11 cellular contexts compared by ENCODE assay signal in genomic region chr9:115198018-115198417, GRCh38.
DNase-seq lines count a peak whose midpoint lies in the region; ATAC-seq, FAIRE-seq and TF ChIP-seq lines count a peak whose summit lies in the region.
"Had no signal": no experiment of that assay in that cellular context is flagged by ENCODE, and none has a peak within 500 bp of the region (broad histone marks: within the 10 kb centered on the region; RNA-seq: fewer than 3 reads in every experiment).

No MANE protein-coding gene starts in this region.

- no peaks in the 10 kb centered on the region for H3K36me3 ChIP-seq in adipocyte (ENCODE audit: control insufficient read depth, insufficient read depth, low read length, severe bottlenecking)
- no peaks in the 10 kb centered on the region for H3K36me3 ChIP-seq in kidney (ENCODE audit: control insufficient read depth in 1 of 2, insufficient read depth in 2 of 2, low read length in 2 of 2)
- no peaks in the 10 kb centered on the region for H3K36me3 ChIP-seq in upper lobe of left lung
- H3K36me3 ChIP-seq: thyroid gland had no signal

- FAIRE-seq in kidney (lab: Jason Lieb, UNC) = no peak

- WGBS in upper lobe of left lung, 2 donors = 34 to 63% methylated on average over 4 of the region's 4 CpGs

- intact Hi-C loops in kidney (cut with DNase I) = no loop called here

- H3K9me3 ChIP-seq in adipocyte (ENCODE audit: control insufficient read depth, low read length) = no peaks in the 10 kb centered on the region
- H3K9me3 ChIP-seq in kidney (ENCODE audit: control insufficient read depth in 1 of 2, low read length in 2 of 2) = no peaks in the 10 kb centered on the region
- no peaks in the 10 kb centered on the region for H3K9me3 ChIP-seq in upper lobe of left lung
- H3K9me3 ChIP-seq: thyroid gland had no signal

- H3K27me3 ChIP-seq in adipocyte (replicated peaks; ENCODE audit: control insufficient read depth, insufficient read depth, low read length) (no peaks in the 10 kb centered on the region), upper lobe of left lung (no peaks in the 10 kb centered on the region)
- H3K27me3 ChIP-seq: thyroid gland had no signal

- no peak overlapping the region for H3K27ac ChIP-seq in kidney (ENCODE audit: low read depth in 2 of 2, low read length in 2 of 2)
- H3K27ac ChIP-seq in upper lobe of left lung = no peak overlapping the region
- H3K27ac ChIP-seq: HL-60, thyroid gland had no signal

- no peak overlapping the region for H3K4me3 ChIP-seq in adipocyte (ENCODE audit: low read length)
- H3K4me3 ChIP-seq in kidney (ENCODE audit: low read length in 2 of 2) = no peak overlapping the region
- H3K4me3 ChIP-seq in upper lobe of left lung = no peak overlapping the region
- H3K4me3 ChIP-seq: thyroid gland had no signal

- in situ Hi-C loops in GM13976 (cut with MboI; ENCODE audit: low sequenced_read_pairs, unreplicated experiment) = no loop called here
- in situ Hi-C loops in GM13977 (cut with MboI; ENCODE audit: low pct_unique_long_range_greater_than_20kb, low sequenced_read_pairs, unreplicated experiment) = no loop called here

- peak in 1 of 4 donors; percentile 26 for TF ChIP-seq EP300 in upper lobe of left lung (IDR thresholded peaks at IDR 0.05)

- DNase-seq in NCI-H82 (lab: John Stamatoyannopoulos, UW) (peak; percentile 12), NCI-H82 treated with DMSO at 0.1 percent for 48 hours (lab: John Stamatoyannopoulos, UW; ENCODE audit: unreplicated experiment) (no peak), adipocyte (ENCODE audit: low read depth) (peak; percentile 47), kidney (peak; percentile 61), upper lobe of left lung (peak in 1 of 2 donors; percentile 29), hippocampal formation (lab: John Stamatoyannopoulos, UW) (no peak), GM13976 (ENCODE audit: low spot score) (no peak), GM13977 (ENCODE audit: low spot score) (no peak)
- DNase-seq: NCI-H187, thyroid gland had no signal

- no peak overlapping the region for H3K9ac ChIP-seq in adipocyte (ENCODE audit: low read length)
- no peak overlapping the region for H3K9ac ChIP-seq in kidney (ENCODE audit: low read length in 2 of 2)

- TF ChIP-seq POLR2A in upper lobe of left lung (IDR thresholded peaks at IDR 0.05) = no peak

- peaks cover 55% of the 10 kb centered on the region for H3K4me1 ChIP-seq in adipocyte (ENCODE audit: control insufficient read depth, insufficient read depth, low read length)
- no peaks in the 10 kb centered on the region for H3K4me1 ChIP-seq in kidney (ENCODE audit: control insufficient read depth in 1 of 2, insufficient read depth in 1 of 2, low read depth in 1 of 2, low read length in 2 of 2)
- peaks cover 0 to 16% (median 2%) of the 10 kb centered on the region in 4 donors for H3K4me1 ChIP-seq in upper lobe of left lung
- H3K4me1 ChIP-seq: thyroid gland had no signal

- TF ChIP-seq CTCF in kidney (IDR thresholded peaks at IDR 0.05; ENCODE audit: borderline replicate concordance, extremely low read depth, insufficient read depth) (no peak), upper lobe of left lung (IDR thresholded peaks at IDR 0.05) (no peak), GM13976 (IDR thresholded peaks at IDR 0.05; ENCODE audit: borderline replicate concordance, control extremely low read depth, extremely low read depth, insufficient read depth, missing control alignments) (no peak), GM13977 (IDR thresholded peaks at IDR 0.05; ENCODE audit: extremely low read depth, insufficient read depth, missing control alignments) (no peak)

- peak; percentile 42 to 84 for ATAC-seq in upper lobe of left lung (ENCODE audit: low FRiP score in 2 of 2)

Comparison
In these comparisons a context has a peak if more than half of its experiments do, and no peak if none do; other contexts are left out.
1. DNase-seq: peak in NCI-H82 (single experiment), adipocyte (single experiment) and kidney (single experiment); none in NCI-H82 treated with DMSO at 0.1 percent for 48 hours (single experiment), hippocampal formation (0 of 2), GM13976 (single experiment) and GM13977 (single experiment).